Comparison of ENCODE assay signal across 23 cellular contexts in genomic region chr10:94602729-94603515, GRCh38.
"Had no signal": no experiment of that assay in that cellular context is flagged by ENCODE, and none has a peak within 500 bp of the region (broad histone marks: within the 10 kb centered on the region; RNA-seq: fewer than 3 reads in every experiment).

No MANE protein-coding gene starts in this region.

- H3K27ac Mint-ChIP-seq: activated B cell treated with CpG ODN at 0.5 μM for 24 hours; activated CD4-positive, alpha-beta memory T cell treated with anti-CD3 and anti-CD28 coated beads for 36 hours; activated CD4-positive, alpha-beta T cell treated with anti-CD3 and anti-CD28 coated beads for 36 hours; activated naive CD4-positive, alpha-beta T cell treated with anti-CD3 and anti-CD28 coated beads, Interleukin-2, amount 50 U/mL, for 24 hours; brain had no signal

- ATAC-seq: activated CD4-positive, alpha-beta T cell treated with anti-CD3 and anti-CD28 coated beads for 36 hours; gastrocnemius medialis; heart left ventricle; left cardiac atrium; mucosa of descending colon; sciatic nerve had no signal

- H3K27me3 Mint-ChIP-seq: activated B cell treated with CpG ODN at 0.5 μM for 24 hours; activated CD4-positive, alpha-beta memory T cell treated with anti-CD3 and anti-CD28 coated beads for 36 hours; activated CD4-positive, alpha-beta T cell treated with anti-CD3 and anti-CD28 coated beads for 36 hours; activated naive CD4-positive, alpha-beta T cell treated with anti-CD3 and anti-CD28 coated beads, Interleukin-2, amount 50 U/mL, for 24 hours; brain had no signal

- DNase-seq: activated B cell treated with CpG ODN at 0.5 μM for 24 hours; activated CD4-positive, alpha-beta memory T cell treated with anti-CD3 and anti-CD28 coated beads for 36 hours; activated CD4-positive, alpha-beta T cell treated with anti-CD3 and anti-CD28 coated beads for 36 hours; activated gamma-delta T cell treated with Interleukin-2 at 50 U/mL for 16 hours; aorta; central memory CD4-positive, alpha-beta T cell; colonic mucosa; gastrocnemius medialis; heart left ventricle; left cardiac atrium; mesenchymal stem cell; mucosa of descending colon; nephron progenitor cell; small intestine; stimulated activated CD4-positive, alpha-beta T cell treated with anti-CD3 and anti-CD28 coated beads, Interleukin-2, amount 100 ng/mL, for 24 hours; stimulated activated CD8-positive, alpha-beta memory T cell treated with anti-CD3 and anti-CD28 coated beads, Interleukin-4, amount 100 ng/mL, for 48 hours; stimulated activated naive CD4-positive, alpha-beta T cell; T-helper 9 cell; testis; trophoblast cell had no signal

- H3K4me1 Mint-ChIP-seq: activated B cell treated with CpG ODN at 0.5 μM for 24 hours; activated naive CD4-positive, alpha-beta T cell treated with anti-CD3 and anti-CD28 coated beads, Interleukin-2, amount 50 U/mL, for 24 hours; brain; nephron progenitor cell had no signal

- H3K9me3 Mint-ChIP-seq: activated B cell treated with CpG ODN at 0.5 μM for 24 hours; activated CD4-positive, alpha-beta memory T cell treated with anti-CD3 and anti-CD28 coated beads for 36 hours; activated naive CD4-positive, alpha-beta T cell treated with anti-CD3 and anti-CD28 coated beads, Interleukin-2, amount 50 U/mL, for 24 hours; brain; nephron progenitor cell had no signal

- H3K4me3 ChIP-seq: colonic mucosa, gastrocnemius medialis, heart left ventricle, mucosa of descending colon, testis had no signal

- H3K4me3 Mint-ChIP-seq: activated B cell treated with CpG ODN at 0.5 μM for 24 hours; activated CD4-positive, alpha-beta memory T cell treated with anti-CD3 and anti-CD28 coated beads for 36 hours; activated CD4-positive, alpha-beta T cell treated with anti-CD3 and anti-CD28 coated beads for 36 hours; activated naive CD4-positive, alpha-beta T cell treated with anti-CD3 and anti-CD28 coated beads, Interleukin-2, amount 50 U/mL, for 24 hours; brain; nephron progenitor cell had no signal
